Comparison of ENCODE assay signal across 16 cellular contexts in genomic region chr10:22992075-22992474, GRCh38.
DNase-seq lines count a peak whose midpoint lies in the region; ATAC-seq and TF ChIP-seq lines count a peak whose summit lies in the region.
"Had no signal": no experiment of that assay in that cellular context is flagged by ENCODE, and none has a peak within 500 bp of the region (broad histone marks: within the 10 kb centered on the region; RNA-seq: fewer than 3 reads in every experiment).

No MANE protein-coding gene starts in this region.

- peak; percentile 66 for ATAC-seq in CD8-positive, alpha-beta T cell
- ATAC-seq in HG03442 (IDR thresholded peaks at IDR 0.05; ENCODE audit: unreplicated experiment) = peak; percentile 89
- ATAC-seq in omental fat pad (ENCODE audit: low FRiP score) = no peak
- ATAC-seq: natural killer cell treated with Interleukin-12 subunit alpha and Interleukin-12 subunit beta and Interleukin-15 and Interleukin-18, amount 100 ng/mL, for 72 hours had no signal

- H3K27me3 Mint-ChIP-seq in CD8-positive, alpha-beta T cell (ENCODE audit: low read depth) = peaks cover 16% of the 10 kb centered on the region

- H3K9me3 ChIP-seq in CD8-positive, alpha-beta T cell (ENCODE audit: low read length) = no peaks in the 10 kb centered on the region
- H3K9me3 ChIP-seq: esophagus muscularis mucosa, sigmoid colon, tibial nerve had no signal

- POLR2A ChIA-PET in CD8-positive, alpha-beta T cell (lab: Charles Lee) = no interaction called here

- CTCF ChIA-PET in CD8-positive, alpha-beta T cell (lab: Charles Lee) = interaction anchor here (5.6 kb wide), 1 partner anchor 1000 kb away, joined by 65 read pairs; no protein-coding TSS in a partner anchor

- no peak overlapping the region for H3K27ac ChIP-seq in CD8-positive, alpha-beta T cell (ENCODE audit: low read depth, low read length)
- H3K27ac ChIP-seq: esophagus muscularis mucosa, sigmoid colon, tibial nerve had no signal

- intact Hi-C loops in CD8-positive, alpha-beta T cell (cut with DNase I, micrococcal nuclease) = no loop called here
- intact Hi-C loops in cardiac septum (cut with DNase I) = no loop called here

- H3K27me3 ChIP-seq in CD8-positive, alpha-beta T cell (ENCODE audit: insufficient read depth, low read length) = no peaks in the 10 kb centered on the region
- H3K27me3 ChIP-seq: sigmoid colon had no signal

- H3K4me1 Mint-ChIP-seq in CD8-positive, alpha-beta T cell (ENCODE audit: low read depth) = peaks cover 12% of the 10 kb centered on the region

- H3K36me3 ChIP-seq in CD8-positive, alpha-beta T cell (ENCODE audit: insufficient read depth, low read length) = no peaks in the 10 kb centered on the region
- H3K36me3 ChIP-seq: esophagus muscularis mucosa, sigmoid colon, tibial nerve had no signal

- peak in 2 of 7 experiments; percentile 16 to 44 for DNase-seq in CD8-positive, alpha-beta T cell
- peak; percentile 13 for DNase-seq in GM12864 (ENCODE audit: low read depth)
- peak; percentile 35 for DNase-seq in activated naive CD4-positive, alpha-beta T cell treated with anti-CD3 and anti-CD28 coated beads, Interleukin-2, amount 50 U/mL, for 16 hours
- no peak for DNase-seq in omental fat pad (ENCODE audit: low spot score)
- DNase-seq in cardiac septum (ENCODE audit: low spot score) = no peak
- DNase-seq in H4 (ENCODE audit: low spot score) = no peak
- DNase-seq: hypothalamus, MV-4-11, Right ventricle myocardium superior, sigmoid colon had no signal

- no peak overlapping the region for H3K4me3 Mint-ChIP-seq in CD8-positive, alpha-beta T cell
- H3K4me3 Mint-ChIP-seq: activated naive CD8-positive, alpha-beta T cell; CD8-positive, alpha-beta memory T cell; natural killer cell treated with Interleukin-12 subunit alpha and Interleukin-12 subunit beta and Interleukin-15 and Interleukin-18, amount 100 ng/mL, for 72 hours had no signal

- H3K4me3 ChIP-seq in CD8-positive, alpha-beta T cell (ENCODE audit: low read depth, low read length) = no peak overlapping the region
- no peak overlapping the region for H3K4me3 ChIP-seq in GM12864 (ENCODE audit: low read depth, low read length)
- H3K4me3 ChIP-seq: esophagus muscularis mucosa, sigmoid colon, tibial nerve had no signal

- peaks cover 4% of the 10 kb centered on the region for H3K4me1 ChIP-seq in CD8-positive, alpha-beta T cell (ENCODE audit: insufficient read depth, low read length)

- H3K36me3 Mint-ChIP-seq in CD8-positive, alpha-beta T cell = no peaks in the 10 kb centered on the region
- H3K36me3 Mint-ChIP-seq: activated naive CD8-positive, alpha-beta T cell; CD8-positive, alpha-beta memory T cell; natural killer cell treated with Interleukin-12 subunit alpha and Interleukin-12 subunit beta and Interleukin-15 and Interleukin-18, amount 100 ng/mL, for 72 hours had no signal

- no peak overlapping the region for H3K27ac Mint-ChIP-seq in CD8-positive, alpha-beta T cell
- H3K27ac Mint-ChIP-seq: activated naive CD8-positive, alpha-beta T cell; CD8-positive, alpha-beta memory T cell; natural killer cell treated with Interleukin-12 subunit alpha and Interleukin-12 subunit beta and Interleukin-15 and Interleukin-18, amount 100 ng/mL, for 72 hours had no signal

- H3K9me3 Mint-ChIP-seq in CD8-positive, alpha-beta T cell = no peaks in the 10 kb centered on the region
- H3K9me3 Mint-ChIP-seq: CD8-positive, alpha-beta memory T cell; natural killer cell treated with Interleukin-12 subunit alpha and Interleukin-12 subunit beta and Interleukin-15 and Interleukin-18, amount 100 ng/mL, for 72 hours had no signal

- no peak for TF ChIP-seq CTCF in CD8-positive, alpha-beta T cell (IDR thresholded peaks at IDR 0.05)
- no peak for TF ChIP-seq CTCF in GM12864 (IDR thresholded peaks at IDR 0.05; ENCODE audit: low read depth, low read length, missing control alignments)
- no peak for TF ChIP-seq CTCF in omental fat pad (IDR thresholded peaks at IDR 0.05)

Comparison
In these comparisons a context has a peak if more than half of its experiments do, and no peak if none do; other contexts are left out.
1. DNase-seq: peak in GM12864 (single experiment) and activated naive CD4-positive, alpha-beta T cell treated with anti-CD3 and anti-CD28 coated beads, Interleukin-2, amount 50 U/mL, for 16 hours (single experiment); none in omental fat pad (single experiment), cardiac septum (single experiment) and H4 (single experiment).